ENCODE assay signal across 31 cellular contexts in genomic region chr10:11827006-11827405, GRCh38.
"Had no signal": no experiment of that assay in that cellular context is flagged by ENCODE, and none has a peak within 500 bp of the region (broad histone marks: within the 10 kb centered on the region; RNA-seq: fewer than 3 reads in every experiment).

No MANE protein-coding gene starts in this region.

- H3K27ac ChIP-seq: dorsolateral prefrontal cortex, epithelial cell of prostate, foreskin keratinocyte, gastroesophageal sphincter, heart right ventricle, left ventricle myocardium inferior, lower lobe of right lung, ovary, psoas muscle, skin epidermis, testis, tibial artery, upper lobe of left lung had no signal

- DNase-seq: dorsolateral prefrontal cortex; effector CD4-positive, alpha-beta T cell; foreskin keratinocyte; heart right ventricle; hippocampal formation; kidney glomerular epithelial cell; left colon; left ventricle myocardium inferior; lower lobe of right lung; naive thymus-derived CD8-positive, alpha-beta T cell; nephron progenitor cell; occipital lobe; ovary; posterior cingulate gyrus; psoas muscle; right cardiac atrium; spleen; stimulated activated CD4-positive, alpha-beta T cell treated with anti-CD3 and anti-CD28 coated beads, Interleukin-4, amount 100 ng/mL, for 4 hours; stimulated activated naive CD8-positive, alpha-beta T cell treated with anti-CD3 and anti-CD28 coated beads, Interleukin-15, Interleukin-2, amounts not matched to agents 100 U/mL and 50 U/mL, for 24 hours; substantia nigra; testis; tibial artery had no signal

- H3K9me3 ChIP-seq: gastroesophageal sphincter, heart right ventricle, left ventricle myocardium inferior, lower lobe of right lung, ovary, psoas muscle, spleen, testis, tibial artery, upper lobe of left lung had no signal

- FAIRE-seq: colon, islet of Langerhans, urothelium cell line had no signal

- ATAC-seq: esophagus mucosa; foreskin keratinocyte; gastroesophageal sphincter; heart right ventricle; left colon; lower lobe of right lung; naive thymus-derived CD8-positive, alpha-beta T cell; psoas muscle; right cardiac atrium; stimulated activated memory B cell treated with anti-CD40 and anti-IgM and Interleukin-4, amounts not matched to agents 10 μg/mL and 1 μg/mL and 100 μg/mL, for 72 hours; stimulated activated naive CD8-positive, alpha-beta T cell treated with anti-CD3 and anti-CD28 coated beads, Interleukin-15, Interleukin-2, amounts not matched to agents 100 U/mL and 50 U/mL, for 24 hours had no signal

- H3K4me3 ChIP-seq: dorsolateral prefrontal cortex, gastroesophageal sphincter, heart right ventricle, left ventricle myocardium inferior, lower lobe of right lung, ovary, psoas muscle, skin epidermis, spleen, testis, tibial artery, upper lobe of left lung had no signal

- H3K36me3 ChIP-seq: gastroesophageal sphincter, heart right ventricle, left ventricle myocardium inferior, lower lobe of right lung, ovary, spleen, tibial artery, upper lobe of left lung had no signal

- H3K27me3 ChIP-seq: foreskin keratinocyte, ovary, testis had no signal
